7 cellular contexts compared by ENCODE assay signal in the genomic region with DNA sequence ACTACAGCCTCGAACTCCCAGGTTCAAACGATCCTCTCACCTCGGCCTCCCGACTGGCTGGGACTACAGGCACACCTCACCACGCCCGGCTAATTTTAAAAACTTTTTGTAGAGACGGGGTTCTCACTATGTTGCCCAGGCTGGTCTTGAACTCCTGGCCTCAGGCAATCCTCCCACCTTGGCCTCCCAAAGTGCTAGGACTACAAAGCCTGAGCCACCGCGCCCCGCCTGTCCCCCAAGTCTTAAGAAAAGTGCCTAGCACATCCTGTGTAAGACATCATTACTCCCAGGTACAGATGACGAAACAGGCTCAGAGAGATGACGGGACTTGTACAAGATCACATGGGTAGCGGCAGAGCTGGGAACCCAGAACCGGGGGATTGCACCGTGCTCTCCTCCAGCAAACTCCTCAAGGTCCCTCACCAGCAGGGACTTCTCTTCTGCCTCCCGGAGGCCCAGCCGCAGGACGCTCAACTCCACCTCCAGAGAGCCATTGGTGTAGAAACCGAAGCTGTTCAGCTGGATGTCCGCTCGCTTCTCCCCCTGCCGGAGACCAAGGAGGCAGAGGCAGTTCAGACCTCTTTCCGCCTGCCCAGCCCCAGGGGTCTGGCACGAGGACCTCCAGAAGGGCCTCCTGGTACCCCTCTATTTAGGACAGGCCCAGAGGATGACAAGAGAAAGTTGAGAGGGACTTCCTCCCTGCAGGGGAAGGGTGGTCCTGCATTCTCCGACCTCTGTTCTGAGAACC. TPM values are rescaled to one million over a fixed set of nuclear protein-coding genes. Genes with fewer than 3 reads are reported as not detected.
DNase-seq lines count a peak whose midpoint lies in the region; ATAC-seq, FAIRE-seq and TF ChIP-seq lines count a peak whose summit lies in the region.

No MANE protein-coding gene starts in this region.

- peaks cover 8 to 19% of the 10 kb centered on the region in 2 experiments for H3K36me3 ChIP-seq in keratinocyte (ENCODE audit: control insufficient read depth in 2 of 2, extremely low read depth in 1 of 2, insufficient read depth in 2 of 2, low read length in 2 of 2)

- peak overlapping the region; percentile 89 for H3K4me3 Mint-ChIP-seq in central memory CD8-positive, alpha-beta T cell

- no peaks in the 10 kb centered on the region for H3K27me3 ChIP-seq in keratinocyte (ENCODE audit: control insufficient read depth, extremely low read depth, insufficient read depth, low read length)

- H2AFZ ChIP-seq in keratinocyte (ENCODE audit: control insufficient read depth, low read length) = peak overlapping the region; percentile 82

- DNase-seq in NCI-H1436 (lab: John Stamatoyannopoulos, UW) (peak; percentile 65), keratinocyte (ENCODE audit: low read depth, low spot score) (peak; percentile 72)
- peak; percentile 35 to 45 (median 41) for DNase-seq in activated CD4-positive, CD25-positive, alpha-beta regulatory T cell (lab: John Stamatoyannopoulos, UW)
- DNase-seq in central memory CD8-positive, alpha-beta T cell (ENCODE audit: low spot score in 2 of 2) = peak; percentile 56 to 63
- DNase-seq in stimulated activated CD4-positive, alpha-beta T cell treated with anti-CD3 and anti-CD28 coated beads, Interleukin-12 subunit alpha, Interleukin-12 subunit beta, amount 100 ng/mL, for 4 hours = peak; percentile 62

- H3K27ac ChIP-seq in keratinocyte (ENCODE audit: control insufficient read depth, insufficient read depth, low read length) = peak overlapping the region; percentile 82

- H3K4me1 ChIP-seq in keratinocyte (ENCODE audit: control insufficient read depth, extremely low read depth, insufficient read depth, low read length) = peaks cover 31% of the 10 kb centered on the region

- no peaks in the 10 kb centered on the region for H4K20me1 ChIP-seq in keratinocyte (ENCODE audit: control insufficient read depth, extremely low read depth, insufficient read depth, low read length)

- peaks cover 43% of the 10 kb centered on the region for H3K4me1 Mint-ChIP-seq in central memory CD8-positive, alpha-beta T cell

- peaks cover 23% of the 10 kb centered on the region for H3K36me3 Mint-ChIP-seq in central memory CD8-positive, alpha-beta T cell (ENCODE audit: insufficient read depth)

- peaks cover 27% of the 10 kb centered on the region for H3K79me2 ChIP-seq in keratinocyte (ENCODE audit: control insufficient read depth, insufficient read depth, low read length)

- dilution Hi-C loops in keratinocyte (cut with MboI; ENCODE audit: extremely low pct_ligation_motif_present, low sequenced_read_pairs) = no loop called here

- peak overlapping the region; percentile 95 for H3K4me2 ChIP-seq in keratinocyte (ENCODE audit: control insufficient read depth, extremely low read depth, insufficient read depth, low read depth, low read length)

- H3K4me3 ChIP-seq in GM12875 (ENCODE audit: low read depth, low read length) = peak overlapping the region; percentile 86
- peak overlapping the region; percentile 91 to 99 (median 95) for H3K4me3 ChIP-seq in keratinocyte (ENCODE audit: control insufficient read depth in 2 of 3, extremely low read depth in 1 of 3, insufficient read depth in 2 of 3, low read depth in 1 of 3, low read length in 3 of 3)

- peak; percentile 62 for FAIRE-seq in keratinocyte (lab: Jason Lieb, UNC)

- no peaks in the 10 kb centered on the region for H3K27me3 Mint-ChIP-seq in central memory CD8-positive, alpha-beta T cell

- ATAC-seq in central memory CD8-positive, alpha-beta T cell (replicated peaks; ENCODE audit: extremely low read depth, poor library complexity, severe bottlenecking) = peak; percentile 25
- ATAC-seq in GM18858 (IDR thresholded peaks at IDR 0.05; ENCODE audit: unreplicated experiment) = no peak

- no peaks in the 10 kb centered on the region for H3K9me3 ChIP-seq in keratinocyte (ENCODE audit: control insufficient read depth, low read depth, low read length)

- TF ChIP-seq CTCF in GM12875 (IDR thresholded peaks at IDR 0.05; ENCODE audit: borderline replicate concordance, insufficient read depth, low read depth, low read length) (peak; percentile 86), keratinocyte (optimal IDR thresholded peaks at IDR 0.05 in 1 of 3, IDR thresholded peaks at IDR 0.05 in 1 of 3, conservative IDR thresholded peaks at IDR 0.05 in 1 of 3; ENCODE audit: extremely low read depth in 1 of 3, insufficient read depth in 2 of 3, low read length in 3 of 3) (peak; percentile 69 to 77 (median 73))

- H3K27ac Mint-ChIP-seq in central memory CD8-positive, alpha-beta T cell (ENCODE audit: low read depth) = peak overlapping the region; percentile 100

- peak overlapping the region; percentile 85 for H3K9ac ChIP-seq in keratinocyte (ENCODE audit: control insufficient read depth, extremely low read depth, insufficient read depth, low read length)

- H3K9me1 ChIP-seq in keratinocyte (ENCODE audit: control insufficient read depth, extremely low read depth, insufficient read depth, low read length) = no peaks in the 10 kb centered on the region

- H3K9me3 Mint-ChIP-seq in central memory CD8-positive, alpha-beta T cell = no peaks in the 10 kb centered on the region

RNA-seq across cellular contexts. Expression of gene GPR108, which starts 1.0 kb away (rescaled TPM):
- 57.7 to 89.8 TPM (median 62.9 TPM) in 3 replicates for polyA plus RNA-seq in keratinocyte
- polyA plus RNA-seq in keratinocyte (2011; ENCODE audit: low read depth) = 64.3 TPM
- polyA plus RNA-seq in keratinocyte (2011; cell fraction: cytosol; rRNA removed) = 60.4 and 78.6 TPM in 2 replicates
- 146 and 171 TPM in 2 replicates for polyA plus RNA-seq in keratinocyte (2011; cell fraction: nucleus; rRNA removed)
- 54.0 and 68.0 TPM in 2 replicates for polyA plus RNA-seq in keratinocyte (2012; ENCODE audit: low replicate concordance)
- polyA minus RNA-seq in keratinocyte = 66.7 to 196 TPM (median 116 TPM) in 3 replicates
- polyA minus RNA-seq in keratinocyte (2011; cell fraction: cytosol; rRNA and poly(A)+ RNA removed) = 98.4 TPM
- 70.3 and 72.8 TPM in 2 replicates for polyA minus RNA-seq in keratinocyte (2011; cell fraction: nucleus; rRNA and poly(A)+ RNA removed)

RNA-seq across cellular contexts. Expression of gene TRIP10, which starts 3.1 kb away (rescaled TPM):
- polyA plus RNA-seq in keratinocyte = 34.8 to 43.8 TPM (median 36.2 TPM) in 3 replicates
- polyA plus RNA-seq in keratinocyte (2011; ENCODE audit: low read depth) = 345 TPM
- 25.0 and 39.1 TPM in 2 replicates for polyA plus RNA-seq in keratinocyte (2011; cell fraction: cytosol; rRNA removed)
- 69.1 and 80.5 TPM in 2 replicates for polyA plus RNA-seq in keratinocyte (2011; cell fraction: nucleus; rRNA removed)
- polyA plus RNA-seq in keratinocyte (2012; ENCODE audit: low replicate concordance) = 54.1 and 65.1 TPM in 2 replicates
- polyA minus RNA-seq in keratinocyte = 18.9 to 22.5 TPM (median 19.9 TPM) in 3 replicates
- 22.1 TPM for polyA minus RNA-seq in keratinocyte (2011; cell fraction: cytosol; rRNA and poly(A)+ RNA removed)
- polyA minus RNA-seq in keratinocyte (2011; cell fraction: nucleus; rRNA and poly(A)+ RNA removed) = 13.6 and 20.2 TPM in 2 replicates

RNA-seq across cellular contexts. Expression of gene C3, which starts 15.9 kb away (rescaled TPM):
- 10.7 to 85.7 TPM (median 14.8 TPM) in 3 replicates for polyA plus RNA-seq in keratinocyte
- 3.3 TPM for polyA plus RNA-seq in keratinocyte (2011; ENCODE audit: low read depth)
- 17.7 and 21.0 TPM in 2 replicates for polyA plus RNA-seq in keratinocyte (2011; cell fraction: cytosol; rRNA removed)
- polyA plus RNA-seq in keratinocyte (2011; cell fraction: nucleus; rRNA removed) = 111 and 120 TPM in 2 replicates
- 3.5 and 17.2 TPM in 2 replicates for polyA plus RNA-seq in keratinocyte (2012; ENCODE audit: low replicate concordance)
- polyA minus RNA-seq in keratinocyte = 14.0 to 151 TPM (median 61.4 TPM) in 3 replicates
- 83.1 TPM for polyA minus RNA-seq in keratinocyte (2011; cell fraction: cytosol; rRNA and poly(A)+ RNA removed)
- polyA minus RNA-seq in keratinocyte (2011; cell fraction: nucleus; rRNA and poly(A)+ RNA removed) = 68.7 and 86.2 TPM in 2 replicates

RNA-seq across cellular contexts. Expression of gene SH2D3A, which starts 30.9 kb away (rescaled TPM):
- polyA plus RNA-seq in keratinocyte = 24.9 to 28.9 TPM (median 28.2 TPM) in 3 replicates
- 5.8 TPM for polyA plus RNA-seq in keratinocyte (2011; ENCODE audit: low read depth)
- polyA plus RNA-seq in keratinocyte (2011; cell fraction: cytosol; rRNA removed) = 16.7 and 24.9 TPM in 2 replicates
- polyA plus RNA-seq in keratinocyte (2011; cell fraction: nucleus; rRNA removed) = 42.9 and 53.1 TPM in 2 replicates
- 25.3 and 44.5 TPM in 2 replicates for polyA plus RNA-seq in keratinocyte (2012; ENCODE audit: low replicate concordance)
- polyA minus RNA-seq in keratinocyte = 21.6 to 72.1 TPM (median 22.1 TPM) in 3 replicates
- polyA minus RNA-seq in keratinocyte (2011; cell fraction: cytosol; rRNA and poly(A)+ RNA removed) = 30.5 TPM
- polyA minus RNA-seq in keratinocyte (2011; cell fraction: nucleus; rRNA and poly(A)+ RNA removed) = 22.8 and 24.2 TPM in 2 replicates

RNA-seq across cellular contexts. Expression of gene VAV1, which starts 36.2 kb away (rescaled TPM):
- 0.42 to 0.61 TPM (median 0.50 TPM) in 3 replicates for polyA plus RNA-seq in keratinocyte
- 0.76 TPM for polyA plus RNA-seq in keratinocyte (2011; ENCODE audit: low read depth)
- polyA plus RNA-seq in keratinocyte (2011; cell fraction: cytosol; rRNA removed) = 0.36 and 0.43 TPM in 2 replicates
- 0.41 and 0.50 TPM in 2 replicates for polyA plus RNA-seq in keratinocyte (2011; cell fraction: nucleus; rRNA removed)
- polyA plus RNA-seq in keratinocyte (2012; ENCODE audit: low replicate concordance) = 0.51 and 0.84 TPM in 2 replicates
- 0.30 to 1.5 TPM in 2 of 3 replicates, not detected in the other for polyA minus RNA-seq in keratinocyte
- polyA minus RNA-seq in keratinocyte (2011; cell fraction: cytosol; rRNA and poly(A)+ RNA removed) = not detected
- polyA minus RNA-seq in keratinocyte (2011; cell fraction: nucleus; rRNA and poly(A)+ RNA removed) = 0.84 and 1.3 TPM in 2 replicates
